Comparison of ENCODE assay signal across 12 cellular contexts in genomic region chr6:20978176-20978614, GRCh38.
DNase-seq lines count a peak whose midpoint lies in the region; ATAC-seq and TF ChIP-seq lines count a peak whose summit lies in the region.
"Had no signal": no experiment of that assay in that cellular context is flagged by ENCODE, and none has a peak within 500 bp of the region (broad histone marks: within the 10 kb centered on the region; RNA-seq: fewer than 3 reads in every experiment).

No MANE protein-coding gene starts in this region.

- H3K4me1 ChIP-seq in adipocyte (ENCODE audit: control insufficient read depth, insufficient read depth, low read length), result peaks cover 23% of the 10 kb centered on the region
- H3K4me1 ChIP-seq in tibial nerve, result no peaks in the 10 kb centered on the region

- 65 to 71% methylated on average over 5 of the region's 5 CpGs for WGBS in tibial nerve, 2 donors

- no peak overlapping the region for H3K27ac ChIP-seq in tibial nerve

- no peaks in the 10 kb centered on the region for H3K27me3 ChIP-seq in adipocyte (replicated peaks; ENCODE audit: control insufficient read depth, insufficient read depth, low read length)
- H3K27me3 ChIP-seq in tibial nerve, result no peaks in the 10 kb centered on the region

- no peak for TF ChIP-seq CTCF in tibial nerve (IDR thresholded peaks at IDR 0.05)

- H3K9ac ChIP-seq in adipocyte (ENCODE audit: low read length), result no peak overlapping the region

- H3K36me3 ChIP-seq in adipocyte (ENCODE audit: control insufficient read depth, insufficient read depth, low read length, severe bottlenecking), result no peaks in the 10 kb centered on the region
- no peaks in the 10 kb centered on the region for H3K36me3 ChIP-seq in tibial nerve

- no peak for TF ChIP-seq POLR2A in tibial nerve (IDR thresholded peaks at IDR 0.05)

- H3K4me3 ChIP-seq in adipocyte (ENCODE audit: low read length) (no peak overlapping the region), tibial nerve (no peak overlapping the region)

- ATAC-seq in GM18873 (IDR thresholded peaks at IDR 0.05; ENCODE audit: low FRiP score, unreplicated experiment), result peak; percentile 86
- ATAC-seq in HG02885 (IDR thresholded peaks at IDR 0.05; ENCODE audit: poor library complexity, unreplicated experiment), result peak; percentile 89
- ATAC-seq: left lobe of liver had no signal

- H3K9me3 ChIP-seq in adipocyte (ENCODE audit: control insufficient read depth, low read length), result no peaks in the 10 kb centered on the region
- H3K9me3 ChIP-seq in tibial nerve, result peaks cover 0 to under 1% (median 0%) of the 10 kb centered on the region in 4 donors

- DNase-seq in AG08395 (ENCODE audit: low spot score) (peak; percentile 41), adipocyte (ENCODE audit: low read depth) (peak; percentile 65), DMS153 (lab: John Stamatoyannopoulos, UW) (no peak), tibial nerve (ENCODE audit: low spot score in 2 of 2) (no peak), HuH-7.5 (ENCODE audit: low spot score) (no peak), Kasumi-1 (lab: John Stamatoyannopoulos, UW) (no peak)
- DNase-seq: amygdala, COR-L47, Karpas-422 had no signal

- TF ChIP-seq EP300 in tibial nerve (IDR thresholded peaks at IDR 0.05), result no peak

Comparison
In these comparisons a context has a peak if more than half of its experiments do, and no peak if none do; other contexts are left out.
1. DNase-seq: peak in AG08395 (single experiment) and adipocyte (single experiment); none in DMS153 (single experiment), tibial nerve (0 of 2), HuH-7.5 (single experiment) and Kasumi-1 (0 of 2).